In genomic region chr7:11163220-11163619, GRCh38 we compare ENCODE assay signal across 28 cellular contexts.
"Had no signal": no experiment of that assay in that cellular context is flagged by ENCODE, and none has a peak within 500 bp of the region (broad histone marks: within the 10 kb centered on the region; RNA-seq: fewer than 3 reads in every experiment).

No MANE protein-coding gene starts in this region.

- DNase-seq: natural killer cell; occipital lobe; ovary; posterior cingulate gyrus; psoas muscle; right cardiac atrium; spleen; stimulated activated CD4-positive, alpha-beta T cell treated with anti-CD3 and anti-CD28 coated beads, Interleukin-12 subunit alpha, Interleukin-12 subunit beta, amount 100 ng/mL, for 4 hours; stimulated activated CD4-positive, alpha-beta T cell treated with anti-CD3 and anti-CD28 coated beads, Interleukin-1b, Interleukin-23, amount 100 ng/mL, for 48 hours; stimulated activated CD4-positive, alpha-beta T cell treated with anti-CD3 and anti-CD28 coated beads, Interleukin-4, amount 100 ng/mL, for 1 hour; stimulated activated CD4-positive, alpha-beta T cell treated with anti-CD3 and anti-CD28 coated beads, Interleukin-4, amount 100 ng/mL, for 4 hours; stimulated activated CD8-positive, alpha-beta memory T cell treated with anti-CD3 and anti-CD28 coated beads, Interleukin-4, amount 100 ng/mL, for 48 hours; stimulated activated naive CD4-positive, alpha-beta T cell; stimulated activated naive CD8-positive, alpha-beta T cell treated with anti-CD3 and anti-CD28 coated beads, Interleukin-15, amount 100 ng/mL, for 72 hours; stimulated activated naive CD8-positive, alpha-beta T cell treated with anti-CD3 and anti-CD28 coated beads, Interleukin-15, Interleukin-2, amounts not matched to agents 100 U/mL and 50 U/mL, for 24 hours; substantia nigra; testis; tibial artery; transverse colon; upper lobe of right lung; uterus had no signal

- H3K4me2 ChIP-seq: neural progenitor cell, smooth muscle cell had no signal

- H3K9ac ChIP-seq: neural progenitor cell, parathyroid adenoma had no signal

- H3K9me3 ChIP-seq: ovary, psoas muscle, spleen, suprapubic skin, testis, tibial artery, transverse colon, upper lobe of right lung, uterus had no signal

- H3K36me3 ChIP-seq: neural progenitor cell, ovary, suprapubic skin, tibial artery, transverse colon, upper lobe of right lung, uterus had no signal

- H2AFZ ChIP-seq: neural progenitor cell, parathyroid adenoma had no signal

- H3K4me1 ChIP-seq: neural progenitor cell, parathyroid adenoma, psoas muscle, spleen, suprapubic skin, testis, tibial artery, transverse colon, upper lobe of right lung, uterus had no signal

- H3K79me2 ChIP-seq: parathyroid adenoma had no signal

- H3K27me3 ChIP-seq: neural progenitor cell, ovary, spleen, suprapubic skin, testis, tibial artery, transverse colon, upper lobe of right lung, uterus had no signal

- ATAC-seq: natural killer cell; psoas muscle; right cardiac atrium; sciatic nerve; stimulated activated memory B cell treated with anti-CD40 and anti-IgM and Interleukin-4, amounts not matched to agents 10 μg/mL and 1 μg/mL and 100 μg/mL, for 72 hours; stimulated activated naive CD8-positive, alpha-beta T cell treated with anti-CD3 and anti-CD28 coated beads, Interleukin-15, amount 100 ng/mL, for 72 hours; stimulated activated naive CD8-positive, alpha-beta T cell treated with anti-CD3 and anti-CD28 coated beads, Interleukin-15, Interleukin-2, amounts not matched to agents 100 U/mL and 50 U/mL, for 24 hours; upper lobe of right lung had no signal

- H3K4me3 ChIP-seq: neural progenitor cell, ovary, psoas muscle, skin epidermis, smooth muscle cell, spleen, suprapubic skin, testis, tibial artery, transverse colon, upper lobe of right lung, uterus had no signal

- H3K27ac ChIP-seq: neural progenitor cell, ovary, parathyroid adenoma, psoas muscle, skin epidermis, spleen, suprapubic skin, testis, tibial artery, transverse colon, upper lobe of right lung, uterus had no signal
